ENCODE assay signal across 28 cellular contexts in genomic region chr9:101440714-101441230, GRCh38. TPM values are rescaled to one million over a fixed set of nuclear protein-coding genes. Genes with fewer than 3 reads are reported as not detected.
"Had no signal": no experiment of that assay in that cellular context is flagged by ENCODE, and none has a peak within 500 bp of the region (broad histone marks: within the 10 kb centered on the region; RNA-seq: fewer than 3 reads in every experiment).

No MANE protein-coding gene starts in this region.

- DNase-seq: activated CD4-positive, alpha-beta T cell treated with anti-CD3 and anti-CD28 coated beads for 48 hours; activated CD4-positive, alpha-beta T cell treated with anti-CD3 and anti-CD28 coated beads, Interleukin-2, amount 50 U/mL, for 4 hours; activated CD8-positive, alpha-beta memory T cell treated with anti-CD3 and anti-CD28 coated beads, Interleukin-2, amount 50 U/mL, for 48 hours; activated CD8-positive, alpha-beta T cell treated with anti-CD3 and anti-CD28 coated beads, Interleukin-2, amount 10 ng/mL, durations not matched to agents 7 days and 5 days; activated effector memory CD4-positive, alpha-beta T cell treated with anti-CD3 and anti-CD28 coated beads, Interleukin-2, amount 50 U/mL, for 16 hours; activated naive CD4-positive, alpha-beta T cell treated with Interleukin-2 at 50 U/mL for 16 hours; activated T-cell treated with anti-CD3 and anti-CD28 coated beads, Interleukin-2, amount 50 U/mL, for 24 hours; amygdala; brain microvascular endothelial cell; MG63; MV-4-11; NCI-H1105; NCI-H1436; NCI-H187; NCI-H2081; NCI-H510A treated with DMSO at 0.1 percent for 48 hours; NCI-H69; NK-92 treated with Interleukin-12 subunit alpha and Interleukin-12 subunit beta, amount 100 ng/mL, for 24 hours; SHP77 had no signal

- H3K9me3 ChIP-seq: SJSA1 had no signal

- H3K27me3 ChIP-seq: brain microvascular endothelial cell, cardiac muscle cell had no signal

- H3K36me3 Mint-ChIP-seq: activated naive CD8-positive, alpha-beta T cell had no signal

- H3K27ac ChIP-seq: brain microvascular endothelial cell, cardiac muscle cell, SJSA1 had no signal

- FAIRE-seq: astrocyte, RCC 7860 had no signal

- ATAC-seq: activated CD4-positive, CD25-positive, alpha-beta regulatory T cell treated with anti-CD3 and anti-CD28 coated beads, Interleukin-2, amount 50 U/mL, for 24 hours; activated CD8-positive, alpha-beta T cell treated with anti-CD3 and anti-CD28 coated beads, Interleukin-2, amount 10 ng/mL, durations not matched to agents 7 days and 5 days; SK-N-SH treated with all-trans-retinoic acid at 6 μM for 48 hours had no signal

- H3K36me3 ChIP-seq: brain microvascular endothelial cell, cardiac muscle cell, MG63, SJSA1 had no signal

- H3K27ac Mint-ChIP-seq: activated CD8-positive, alpha-beta T cell treated with anti-CD3 and anti-CD28 coated beads, Interleukin-2, amount 10 ng/mL, durations not matched to agents 7 days and 5 days; activated naive CD8-positive, alpha-beta T cell; activated T-cell treated with anti-CD3 and anti-CD28 coated beads, Interleukin-2, amount 50 U/mL, for 24 hours; activated T-helper 1 cell treated with anti-CD3 and anti-CD28 coated beads, Interleukin-12 subunit alpha, Interleukin-12 subunit beta, Interleukin-2, Interleukin-4 antibody, amounts not matched to agents 30 ng/mL and 10 ng/mL and 1 ng/mL, durations not matched to agents 14 hours and 24 hours and 36 hours; T-helper 1 cell treated with Interleukin-12 subunit alpha and Interleukin-12 subunit beta and Interleukin-4 antibody, amounts not matched to agents 30 μg/mL and 1 μg/mL, for 36 hours had no signal

- H3K4me3 ChIP-seq: cardiac muscle cell, MG63, SJSA1 had no signal

- H3K4me3 Mint-ChIP-seq: activated CD8-positive, alpha-beta T cell treated with anti-CD3 and anti-CD28 coated beads, Interleukin-2, amount 10 ng/mL, durations not matched to agents 7 days and 5 days; activated naive CD8-positive, alpha-beta T cell; activated T-cell treated with anti-CD3 and anti-CD28 coated beads, Interleukin-2, amount 50 U/mL, for 24 hours; activated T-helper 1 cell treated with anti-CD3 and anti-CD28 coated beads, Interleukin-12 subunit alpha, Interleukin-12 subunit beta, Interleukin-2, Interleukin-4 antibody, amounts not matched to agents 30 ng/mL and 10 ng/mL and 1 ng/mL, durations not matched to agents 14 hours and 24 hours and 36 hours; T-helper 1 cell treated with Interleukin-12 subunit alpha and Interleukin-12 subunit beta and Interleukin-4 antibody, amounts not matched to agents 30 μg/mL and 1 μg/mL, for 36 hours had no signal

- H3K9me3 Mint-ChIP-seq: activated T-cell treated with anti-CD3 and anti-CD28 coated beads, Interleukin-2, amount 50 U/mL, for 24 hours; activated T-helper 1 cell treated with anti-CD3 and anti-CD28 coated beads, Interleukin-12 subunit alpha, Interleukin-12 subunit beta, Interleukin-2, Interleukin-4 antibody, amounts not matched to agents 30 ng/mL and 10 ng/mL and 1 ng/mL, durations not matched to agents 14 hours and 24 hours and 36 hours; T-helper 1 cell treated with Interleukin-12 subunit alpha and Interleukin-12 subunit beta and Interleukin-4 antibody, amounts not matched to agents 30 μg/mL and 1 μg/mL, for 36 hours had no signal

RNA-seq across cellular contexts. Expression of gene ALDOB, which starts 5.2 kb away (rescaled TPM):
- total RNA-seq: activated CD8-positive, alpha-beta T cell treated with anti-CD3 and anti-CD28 coated beads, Interleukin-2, amount 10 ng/mL, durations not matched to agents 7 days and 5 days; activated T-helper 1 cell treated with anti-CD3 and anti-CD28 coated beads, Interleukin-12 subunit alpha, Interleukin-12 subunit beta, Interleukin-2, Interleukin-4 antibody, amounts not matched to agents 30 ng/mL and 10 ng/mL and 1 ng/mL, durations not matched to agents 14 hours and 24 hours and 36 hours; astrocyte; cardiac muscle cell; SJSA1 had no signal

RNA-seq across cellular contexts. Expression of gene BAAT, which starts 56.0 kb away (rescaled TPM):
- total RNA-seq: activated CD8-positive, alpha-beta T cell treated with anti-CD3 and anti-CD28 coated beads, Interleukin-2, amount 10 ng/mL, durations not matched to agents 7 days and 5 days; cardiac muscle cell; SJSA1 had no signal
